Comparison of ENCODE assay signal across 9 cellular contexts in genomic region chr14:101354726-101355125, GRCh38.
"Had no signal": no experiment of that assay in that cellular context is flagged by ENCODE, and none has a peak within 500 bp of the region (broad histone marks: within the 10 kb centered on the region; RNA-seq: fewer than 3 reads in every experiment).

No MANE protein-coding gene starts in this region.

- H3K4me1 ChIP-seq: left lung had no signal

- DNase-seq: activated CD4-positive, alpha-beta T cell treated with anti-CD3 and anti-CD28 coated beads for 48 hours; activated CD8-positive, alpha-beta T cell treated with anti-CD3 and anti-CD28 coated beads for 36 hours; activated naive CD4-positive, alpha-beta T cell treated with Interleukin-2 at 50 U/mL for 16 hours; dorsolateral prefrontal cortex; right cardiac atrium; spleen; T-helper 2 cell had no signal

- H3K36me3 ChIP-seq: left lung, spleen had no signal

- H3K4me3 ChIP-seq: dorsolateral prefrontal cortex, hepatocyte, left lung, spleen had no signal

- H3K27me3 ChIP-seq: dorsolateral prefrontal cortex, hepatocyte, left lung had no signal

- H3K27ac ChIP-seq: dorsolateral prefrontal cortex, hepatocyte, left lung, spleen had no signal
